ENCODE assay signal across 19 cellular contexts in genomic region chr12:113762849-113763816, GRCh38.
"Had no signal": no experiment of that assay in that cellular context is flagged by ENCODE, and none has a peak within 500 bp of the region (broad histone marks: within the 10 kb centered on the region; RNA-seq: fewer than 3 reads in every experiment).

No MANE protein-coding gene starts in this region.

- FAIRE-seq: small intestine had no signal

- H2AFZ ChIP-seq: parathyroid adenoma had no signal

- H3K4me3 ChIP-seq: transverse colon had no signal

- H3K9me3 ChIP-seq: transverse colon had no signal

- H3K36me3 ChIP-seq: transverse colon had no signal

- ATAC-seq: activated CD4-positive, alpha-beta T cell treated with anti-CD3 and anti-CD28 coated beads for 36 hours; activated CD8-positive, alpha-beta memory T cell treated with anti-CD3 and anti-CD28 coated beads, Interleukin-2, amount 10 ng/mL, durations not matched to agents 7 days and 5 days; foreskin keratinocyte; right cardiac atrium; T-helper 17 cell had no signal

- H3K79me2 ChIP-seq: parathyroid adenoma had no signal

- H3K27ac ChIP-seq: foreskin keratinocyte, parathyroid adenoma, transverse colon had no signal

- DNase-seq: activated CD4-positive, alpha-beta memory T cell treated with anti-CD3 and anti-CD28 coated beads for 36 hours; activated CD4-positive, alpha-beta T cell treated with anti-CD3 and anti-CD28 coated beads for 36 hours; activated CD8-positive, alpha-beta memory T cell treated with anti-CD3 and anti-CD28 coated beads, Interleukin-2, amount 10 ng/mL, durations not matched to agents 7 days and 5 days; activated naive CD4-positive, alpha-beta T cell treated with anti-CD3 and anti-CD28 coated beads, Interleukin-2, amount 10 ng/mL, durations not matched to agents 7 days and 5 days; activated T-cell treated with anti-CD3 and anti-CD28 coated beads, Interleukin-2, amount 50 U/mL, for 24 hours; central memory CD4-positive, alpha-beta T cell; cortex of kidney; effector CD8-positive, alpha-beta T cell; foreskin keratinocyte; kidney glomerular epithelial cell; mesenchymal stem cell; right cardiac atrium; small intestine; stimulated activated CD4-positive, alpha-beta T cell treated with anti-CD3 and anti-CD28 coated beads, Interleukin-4, amount 100 ng/mL, for 24 hours; stimulated activated naive CD4-positive, alpha-beta T cell treated with Interleukin-2 at 50 U/mL for 16 hours; substantia nigra; T-helper 17 cell; transverse colon had no signal

- H3K9ac ChIP-seq: parathyroid adenoma had no signal

- H3K4me1 ChIP-seq: foreskin keratinocyte, parathyroid adenoma, transverse colon had no signal
